In the genomic region with DNA sequence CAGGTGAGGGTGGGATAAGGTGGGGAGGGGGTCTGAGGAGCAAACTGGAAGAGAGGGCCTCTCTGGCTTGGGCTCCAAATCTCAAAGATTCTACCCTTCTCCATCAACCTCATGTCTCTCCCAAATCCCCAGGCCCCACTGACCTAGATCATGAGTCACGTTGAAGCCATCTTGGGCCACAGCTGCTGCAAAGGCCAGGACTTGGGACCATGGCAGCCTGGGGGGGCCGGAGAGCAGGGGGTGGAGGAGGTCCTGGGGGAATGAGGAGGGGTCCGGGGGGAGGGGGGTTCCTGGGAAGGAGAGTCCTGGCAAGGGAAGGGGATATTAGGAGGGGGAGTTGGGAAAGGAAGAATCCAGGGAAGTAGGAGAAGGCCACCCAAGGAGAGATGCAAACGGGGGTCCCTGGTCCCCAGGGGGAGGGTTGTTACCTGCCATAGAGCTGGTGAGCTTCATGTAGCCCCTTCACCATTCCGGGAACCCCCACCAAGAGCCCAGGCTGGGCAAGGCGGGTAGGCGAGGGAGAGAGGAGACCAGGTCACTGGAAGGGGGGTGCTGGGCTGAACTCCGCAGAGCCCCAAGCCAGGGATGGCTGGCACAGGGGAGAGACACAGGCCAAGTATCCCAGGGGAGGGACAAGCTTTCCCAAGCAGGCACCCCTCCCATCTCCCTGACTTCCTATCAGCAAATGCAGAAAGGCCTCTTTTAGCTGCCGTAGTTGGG, we compare ENCODE assay signal across 14 cellular contexts. TPM values are rescaled to one million over a fixed set of nuclear protein-coding genes. Genes with fewer than 3 reads are reported as not detected.
DNase-seq lines count a peak whose midpoint lies in the region; ATAC-seq and TF ChIP-seq lines count a peak whose summit lies in the region.
"Had no signal": no experiment of that assay in that cellular context is flagged by ENCODE, and none has a peak within 500 bp of the region (broad histone marks: within the 10 kb centered on the region; RNA-seq: fewer than 3 reads in every experiment).

No MANE protein-coding gene starts in this region.

- no peak overlapping the region for H3K27ac Mint-ChIP-seq in T-helper 2 cell treated with Interferon-gamma antibody and Interleukin-4, amounts not matched to agents 5 μg/mL and 100 μg/mL, for 36 hours
- H3K27ac Mint-ChIP-seq: CD4-positive, alpha-beta T cell; IgD-negative memory B cell had no signal

- H3K27me3 Mint-ChIP-seq in T-helper 2 cell treated with Interferon-gamma antibody and Interleukin-4, amounts not matched to agents 5 μg/mL and 100 μg/mL, for 36 hours (ENCODE audit: low read depth): no peaks in the 10 kb centered on the region
- H3K27me3 Mint-ChIP-seq: CD4-positive, alpha-beta T cell; IgD-negative memory B cell had no signal

- H3K36me3 Mint-ChIP-seq in T-helper 2 cell treated with Interferon-gamma antibody and Interleukin-4, amounts not matched to agents 5 μg/mL and 100 μg/mL, for 36 hours (ENCODE audit: low read depth): peaks cover 3% of the 10 kb centered on the region

- H3K27ac ChIP-seq in RWPE2 (ENCODE audit: poor library complexity, severe bottlenecking) (no peak overlapping the region), gastrocnemius medialis (peak overlapping the region in 3 of 4 donors; percentile 71 to 82 (median 73))
- H3K27ac ChIP-seq: C4-2B had no signal

- DNase-seq in GM20000 (ENCODE audit: low spot score) (peak; percentile 16), RWPE2 (ENCODE audit: low spot score) (peak; percentile 79), gastrocnemius medialis (no peak), AML-193 (lab: John Stamatoyannopoulos, UW) (no peak)
- no peak for DNase-seq in T-helper 2 cell treated with Interferon-gamma antibody and Interleukin-4, amounts not matched to agents 5 μg/mL and 100 μg/mL, for 36 hours (ENCODE audit: low spot score)
- DNase-seq: ACHN; Caco-2; CD4-positive, alpha-beta T cell; GOT3; H9 had no signal

- no peak overlapping the region for H3K4me3 ChIP-seq in RWPE2 (ENCODE audit: severe bottlenecking)
- no peak overlapping the region for H3K4me3 ChIP-seq in gastrocnemius medialis

- no peak for TF ChIP-seq POLR2A in gastrocnemius medialis (IDR thresholded peaks at IDR 0.05)

- no peaks in the 10 kb centered on the region for H3K9me3 ChIP-seq in RWPE2 (ENCODE audit: severe bottlenecking)
- H3K9me3 ChIP-seq in gastrocnemius medialis: no peaks in the 10 kb centered on the region
- H3K9me3 ChIP-seq: Caco-2 had no signal

- H3K27me3 ChIP-seq in RWPE2 (ENCODE audit: insufficient read depth, poor library complexity, severe bottlenecking) (no peaks in the 10 kb centered on the region), gastrocnemius medialis (no peaks in the 10 kb centered on the region)

- TF ChIP-seq CTCF in GM20000 (IDR thresholded peaks at IDR 0.05; ENCODE audit: extremely low read depth, missing control alignments): no peak
- no peak for TF ChIP-seq CTCF in RWPE2 (IDR thresholded peaks at IDR 0.05; ENCODE audit: poor library complexity, severe bottlenecking)
- no peak for TF ChIP-seq CTCF in gastrocnemius medialis (IDR thresholded peaks at IDR 0.05 in 4 of 5, conservative IDR thresholded peaks at IDR 0.05 in 1 of 5)

- no peak for ATAC-seq in RWPE2 (ENCODE audit: low read depth)
- ATAC-seq in gastrocnemius medialis: no peak
- no peak for ATAC-seq in GM21526 (IDR thresholded peaks at IDR 0.05; ENCODE audit: low FRiP score, unreplicated experiment)
- ATAC-seq: HepG2 had no signal

- H3K4me1 ChIP-seq in RWPE2 (ENCODE audit: insufficient read depth, poor library complexity, severe bottlenecking): no peaks in the 10 kb centered on the region
- peaks cover 23 to 38% of the 10 kb centered on the region in 2 donors for H3K4me1 ChIP-seq in gastrocnemius medialis
- H3K4me1 ChIP-seq: Caco-2 had no signal

- no peaks in the 10 kb centered on the region for H3K36me3 ChIP-seq in RWPE2 (ENCODE audit: low read depth)
- peaks cover 0 to 10% of the 10 kb centered on the region in 2 donors for H3K36me3 ChIP-seq in gastrocnemius medialis

- no peaks in the 10 kb centered on the region for H3K4me1 Mint-ChIP-seq in T-helper 2 cell treated with Interferon-gamma antibody and Interleukin-4, amounts not matched to agents 5 μg/mL and 100 μg/mL, for 36 hours (ENCODE audit: low read depth)

- no peak overlapping the region for H3K4me3 Mint-ChIP-seq in T-helper 2 cell treated with Interferon-gamma antibody and Interleukin-4, amounts not matched to agents 5 μg/mL and 100 μg/mL, for 36 hours
- H3K4me3 Mint-ChIP-seq: CD4-positive, alpha-beta T cell; H9 had no signal

- no peaks in the 10 kb centered on the region for H3K9me3 Mint-ChIP-seq in T-helper 2 cell treated with Interferon-gamma antibody and Interleukin-4, amounts not matched to agents 5 μg/mL and 100 μg/mL, for 36 hours
- H3K9me3 Mint-ChIP-seq: CD4-positive, alpha-beta T cell; H9; IgD-negative memory B cell had no signal

- intact Hi-C loops in gastrocnemius medialis (cut with DNase I; ENCODE audit: low total_unique reads): no loop called here

- in situ Hi-C loops in gastrocnemius medialis (cut with MboI; ENCODE audit: low sequenced_read_pairs in 4 of 4): loop anchor here in 1 of 4 donors (25.0 kb wide), 1 partner anchor 227 kb away; the partner anchor contains the start of gene TRPC4AP

RNA-seq across cellular contexts. Expression of gene GGT7, which starts 12.7 kb away (rescaled TPM):
- total RNA-seq in gastrocnemius medialis: 10 to 100 TPM; 11.4 to 54.2 (median 15.4) TPM

RNA-seq across cellular contexts. Expression of gene ACSS2, which starts 16.4 kb away (rescaled TPM):
- 10 to 100 TPM; 70.5 to 94.7 (median 88.1) TPM for total RNA-seq in gastrocnemius medialis

RNA-seq across cellular contexts. Expression of gene NCOA6, which starts 34.5 kb away (rescaled TPM):
- 10 to 100 TPM; 10.9 to 12.7 (median 11.6) TPM for total RNA-seq in gastrocnemius medialis

Comparison
In these comparisons a context has a peak if more than half of its experiments do, and no peak if none do; other contexts are left out.
1. DNase-seq: peak in GM20000 (single experiment) and RWPE2 (single experiment); none in gastrocnemius medialis (0 of 2), AML-193 (0 of 2) and T-helper 2 cell treated with Interferon-gamma antibody and Interleukin-4, amounts not matched to agents 5 μg/mL and 100 μg/mL, for 36 hours (single experiment).